ENCODE assay signal across 5 cellular contexts in the genomic region with DNA sequence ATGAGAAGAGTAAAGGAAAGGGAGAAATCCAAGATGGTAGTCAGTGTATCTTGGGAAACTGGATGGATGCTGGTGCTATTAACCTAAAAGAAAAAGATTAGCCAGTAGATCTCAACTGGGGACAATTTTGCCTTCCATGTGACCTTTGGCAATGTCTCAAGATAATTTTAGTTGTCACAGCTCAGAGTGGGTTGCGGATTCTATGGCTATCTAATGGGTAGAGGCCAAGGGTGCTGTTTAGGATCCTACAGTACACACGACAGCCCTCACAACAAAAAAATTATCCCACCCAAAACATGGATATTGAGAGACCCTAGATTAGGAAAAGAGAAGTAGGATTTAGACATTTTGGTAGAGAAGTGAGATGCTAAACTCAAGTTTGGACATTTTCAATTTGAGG.
"Had no signal": no experiment of that assay in that cellular context is flagged by ENCODE, and none has a peak within 500 bp of the region (broad histone marks: within the 10 kb centered on the region; RNA-seq: fewer than 3 reads in every experiment).

No MANE protein-coding gene starts in this region.

- H3K4me3 ChIP-seq: GM23338 had no signal

- ATAC-seq: GM23338 had no signal

- DNase-seq: H9, HCEC 1CT, IMR-90, KBM-7 had no signal

- H2AFZ ChIP-seq: GM23338 had no signal
